ENCODE assay signal across 18 cellular contexts in genomic region chr14:84085493-84085892, GRCh38.
DNase-seq lines count a peak whose midpoint lies in the region; ATAC-seq and TF ChIP-seq lines count a peak whose summit lies in the region.
"Had no signal": no experiment of that assay in that cellular context is flagged by ENCODE, and none has a peak within 500 bp of the region (broad histone marks: within the 10 kb centered on the region; RNA-seq: fewer than 3 reads in every experiment).

No MANE protein-coding gene starts in this region.

- no peak overlapping the region for H3K9ac ChIP-seq in adipocyte (ENCODE audit: low read length)

- no peaks in the 10 kb centered on the region for H3K9me3 ChIP-seq in adipocyte (ENCODE audit: control insufficient read depth, low read length)
- H3K9me3 ChIP-seq: BE2C had no signal

- peak; percentile 66 for DNase-seq in adipocyte (ENCODE audit: low read depth)
- peak; percentile 51 for DNase-seq in choroid plexus epithelial cell (ENCODE audit: low read depth)
- peak; percentile 11 for DNase-seq in iris pigment epithelial cell (ENCODE audit: low read depth)
- DNase-seq in retinal pigment epithelial cell (ENCODE audit: low read depth): peak; percentile 52
- DNase-seq in erythroblast (lab: John Stamatoyannopoulos, UW): no peak
- DNase-seq in DMS153 (lab: John Stamatoyannopoulos, UW): no peak
- DNase-seq: BE2C; C1 segment of cervical spinal cord; CD4-positive, CD25-positive, alpha-beta regulatory T cell; CD8-positive, alpha-beta memory T cell; COR-L47; DMS79; GDM1; HCEC 1CT had no signal

- TF ChIP-seq CTCF in choroid plexus epithelial cell (conservative IDR thresholded peaks at IDR 0.05; ENCODE audit: low read depth, low read length) (no peak), retinal pigment epithelial cell (conservative IDR thresholded peaks at IDR 0.05; ENCODE audit: low read depth, low read length) (no peak)

- no peaks in the 10 kb centered on the region for H3K27me3 ChIP-seq in adipocyte (replicated peaks; ENCODE audit: control insufficient read depth, insufficient read depth, low read length)
- H3K27me3 ChIP-seq: BE2C had no signal

- TF ChIP-seq POLR2A in erythroblast (IDR thresholded peaks at IDR 0.05; ENCODE audit: low read length): no peak

- ATAC-seq in HG03442 (IDR thresholded peaks at IDR 0.05; ENCODE audit: unreplicated experiment) (no peak), HG03025 (IDR thresholded peaks at IDR 0.05; ENCODE audit: low FRiP score, unreplicated experiment) (no peak)
- ATAC-seq: GM23338, HepG2 had no signal

- H3K36me3 ChIP-seq in adipocyte (ENCODE audit: control insufficient read depth, insufficient read depth, low read length, severe bottlenecking): no peaks in the 10 kb centered on the region
- H3K36me3 ChIP-seq: BE2C had no signal

- H3K4me3 ChIP-seq in adipocyte (ENCODE audit: low read length) (no peak overlapping the region), choroid plexus epithelial cell (ENCODE audit: low read depth, low read length) (no peak overlapping the region), retinal pigment epithelial cell (ENCODE audit: low read length) (no peak overlapping the region)
- H3K4me3 ChIP-seq: GM23338 had no signal

- H3K4me1 ChIP-seq in adipocyte (ENCODE audit: control insufficient read depth, insufficient read depth, low read length): peaks cover 16% of the 10 kb centered on the region
- H3K4me1 ChIP-seq: BE2C had no signal

Comparison
In these comparisons a context has a peak if more than half of its experiments do, and no peak if none do; other contexts are left out.
1. DNase-seq: peak in adipocyte (single experiment), choroid plexus epithelial cell (single experiment), iris pigment epithelial cell (single experiment) and retinal pigment epithelial cell (single experiment); none in erythroblast (0 of 2) and DMS153 (single experiment).